Comparison of ENCODE assay signal across 8 cellular contexts in genomic region chrX:47218280-47218919, GRCh38. TPM values are rescaled to one million over a fixed set of nuclear protein-coding genes. Genes with fewer than 3 reads are reported as not detected.
A peak's percentile ranks its signal among the peaks of the same experiment; 100 is the strongest.
DNase-seq lines count a peak whose midpoint lies in the region; ATAC-seq and TF ChIP-seq lines count a peak whose summit lies in the region.

CDK16 (plus strand) TSS chrX:47218681; CDS start chrX:47223558, 4,877 bp downstream.

- H3K27me3 Mint-ChIP-seq in natural killer cell (ENCODE audit: low read depth in 2 of 2) = no peaks in the 10 kb centered on the region

- peaks cover 36 to 50% of the 10 kb centered on the region in 2 donors for H3K4me1 Mint-ChIP-seq in natural killer cell

- H3K27ac Mint-ChIP-seq in natural killer cell = peak within 1 kb of the TSS; percentile 95 to 98

- no peaks in the 10 kb centered on the region for H3K9me3 Mint-ChIP-seq in natural killer cell

- intact Hi-C loops in natural killer cell (cut with micrococcal nuclease) = loop anchor here (5.0 to 10.0 kb wide), 2 partner anchors 144 to 436 kb away; partner anchors contain the start of genes ELK1 and UXT

- H3K36me3 Mint-ChIP-seq in natural killer cell = no peaks in the 10 kb centered on the region

- peak; percentile 41 for ATAC-seq in GM21737 (IDR thresholded peaks at IDR 0.05; ENCODE audit: unreplicated experiment)
- ATAC-seq in natural killer cell = peak; percentile 32 to 59 (median 53)
- peak; percentile 28 for ATAC-seq in stimulated activated naive CD8-positive, alpha-beta T cell treated with anti-CD3 and anti-CD28 coated beads, Interleukin-15, Interleukin-2, amounts not matched to agents 100 U/mL and 50 U/mL, for 24 hours

- H3K4me3 Mint-ChIP-seq in natural killer cell = peak within 1 kb of the TSS; percentile 94

- DNase-seq in DMS79 (lab: John Stamatoyannopoulos, UW) (peak; percentile 37), KG1 (lab: John Stamatoyannopoulos, UW) (peak; percentile 51), RKO (ENCODE audit: low spot score) (peak; percentile 85), fibroblast of gingiva (ENCODE audit: low read depth) (peak; percentile 78), natural killer cell (peak; percentile 70)
- peak; percentile 34 to 77 for DNase-seq in activated T-helper 1 cell treated with anti-CD3 and anti-CD28 coated beads, Interleukin-2, amount 50 U/mL, for 16 hours (ENCODE audit: low read depth in 1 of 2, low spot score in 1 of 2)
- peak; percentile 72 for DNase-seq in stimulated activated naive CD8-positive, alpha-beta T cell treated with anti-CD3 and anti-CD28 coated beads, Interleukin-15, Interleukin-2, amounts not matched to agents 100 U/mL and 50 U/mL, for 24 hours

- TF ChIP-seq CTCF in natural killer cell (IDR thresholded peaks at IDR 0.05) = no peak

RNA-seq across cellular contexts. Expression of gene CDK16, which starts in this region (rescaled TPM):
- total RNA-seq in natural killer cell = 100 to 1,000 TPM; 112 to 140 (median 126) TPM

Comparison
In these comparisons a context has a peak if more than half of its experiments do, and no peak if none do; other contexts are left out.
1. Peak in every context shown above with its lines: DNase-seq and ATAC-seq.